ENCODE assay signal across 8 cellular contexts in genomic region chr1:6358757-6359567, GRCh38. TPM values are rescaled to one million over a fixed set of nuclear protein-coding genes. Genes with fewer than 3 reads are reported as not detected.
A peak's percentile ranks its signal among the peaks of the same experiment; 100 is the strongest.
DNase-seq lines count a peak whose midpoint lies in the region; ATAC-seq and TF ChIP-seq lines count a peak whose summit lies in the region.

No MANE protein-coding gene starts in this region.

- no peak for TF ChIP-seq CTCF in GM20000 (IDR thresholded peaks at IDR 0.05; ENCODE audit: extremely low read depth, missing control alignments)
- no peak for TF ChIP-seq CTCF in coronary artery (IDR thresholded peaks at IDR 0.05)
- no peak for TF ChIP-seq CTCF in mucosa of descending colon (IDR thresholded peaks at IDR 0.05)

- ATAC-seq in mucosa of descending colon (peak; percentile 36), HG02852 (IDR thresholded peaks at IDR 0.05; ENCODE audit: unreplicated experiment) (no peak)

- peaks cover 60% of the 10 kb centered on the region for H3K4me1 ChIP-seq in BLaER1
- H3K4me1 ChIP-seq in mucosa of descending colon (ENCODE audit: low read depth): peaks cover 69% of the 10 kb centered on the region

- H3K9me3 ChIP-seq in BLaER1: no peaks in the 10 kb centered on the region
- no peaks in the 10 kb centered on the region for H3K9me3 ChIP-seq in mucosa of descending colon

- H3K4me3 ChIP-seq in BLaER1: peak overlapping the region; percentile 30
- H3K4me3 ChIP-seq in coronary artery: peak overlapping the region; percentile 55
- no peak overlapping the region for H3K4me3 ChIP-seq in mucosa of descending colon

- H3K9ac ChIP-seq in BLaER1: peak overlapping the region; percentile 71

- H3K36me3 ChIP-seq in BLaER1 (no peaks in the 10 kb centered on the region), mucosa of descending colon (ENCODE audit: low read depth) (no peaks in the 10 kb centered on the region)

- peak overlapping the region; percentile 92 for H3K4me2 ChIP-seq in BLaER1

- no peaks in the 10 kb centered on the region for H3K27me3 ChIP-seq in BLaER1

- DNase-seq in GM20000 (ENCODE audit: low spot score) (peak; percentile 55), T-helper 1 cell (peak; percentile 34 to 66 (median 57)), coronary artery (ENCODE audit: low spot score) (no peak), mucosa of descending colon (peak; percentile 64 to 82 (median 73)), ureter (ENCODE audit: low spot score) (peak; percentile 65), MV-4-11 (lab: John Stamatoyannopoulos, UW) (no peak)

- peaks cover 30% of the 10 kb centered on the region; the same call in 1 of the 2 replicates for H4K20me1 ChIP-seq in BLaER1

- intact Hi-C loops in mucosa of descending colon (cut with DNase I, micrococcal nuclease): loop anchor here in 1 of 2 donors (10.0 kb wide), 1 partner anchor 46 kb away; no protein-coding TSS in a partner anchor

- H3K27ac ChIP-seq in BLaER1 (peak overlapping the region; percentile 82), coronary artery (peak overlapping the region; percentile 51 to 91)

RNA-seq across cellular contexts. Expression of gene ACOT7, which starts 34.6 kb away (rescaled TPM):
- total RNA-seq in mucosa of descending colon (10 to 100 TPM; 37.9 to 60.1 (median 42.7) TPM), ureter (19.1 TPM)

Comparison
In these comparisons a context has a peak if more than half of its experiments do, and no peak if none do; other contexts are left out.
1. DNase-seq: peak in GM20000 (single experiment), T-helper 1 cell (5 of 5), mucosa of descending colon (3 of 3) and ureter (single experiment); none in coronary artery (single experiment) and MV-4-11 (single experiment).